In genomic region chr4:56388311-56388710, GRCh38 we compare ENCODE assay signal across 8 cellular contexts. TPM values are rescaled to one million over a fixed set of nuclear protein-coding genes. Genes with fewer than 3 reads are reported as not detected.
DNase-seq lines count a peak whose midpoint lies in the region; TF ChIP-seq lines count a peak whose summit lies in the region.

No MANE protein-coding gene starts in this region.

- H3K36me3 Mint-ChIP-seq in endodermal cell (ENCODE audit: low read depth), result peaks cover 13% of the 10 kb centered on the region

- no peaks in the 10 kb centered on the region for H3K27me3 Mint-ChIP-seq in endodermal cell (ENCODE audit: insufficient read depth)

- H3K4me1 Mint-ChIP-seq in endodermal cell, result peaks cover 32% of the 10 kb centered on the region

- H4K8ac ChIP-seq in trophoblast cell (ENCODE audit: low read depth, low read length), result peak overlapping the region; percentile 66

- H3K4me2 ChIP-seq in OCI-LY3 (ENCODE audit: low read length) (peak overlapping the region; percentile 90), trophoblast cell (ENCODE audit: low read length) (peak overlapping the region; percentile 96)

- 49 to 51% methylated on average over 5 to 6 of the region's 6 CpGs for WGBS in endodermal cell (ENCODE audit: insufficient coverage in 1 of 2, insufficient read length in 1 of 2), 2 experiments
- no CpG with 5 or more reads among the region's 6 CpGs for WGBS in trophoblast cell (ENCODE audit: extremely low coverage, insufficient coverage, insufficient read length)

- H2BK5ac ChIP-seq in trophoblast cell (ENCODE audit: low read depth, low read length, poor library complexity), result no peak overlapping the region

- CTCF ChIA-PET in GM10248 (lab: Yijun Ruan, JAX), result interaction anchor here (1.0 to 3.1 kb wide), 3 partner anchors 17 to 36 kb away, joined by 3 to 14 read pairs (median 10); no protein-coding TSS in a partner anchor

- H2BK12ac ChIP-seq in trophoblast cell (ENCODE audit: low read length), result no peak overlapping the region

- peaks cover 6% of the 10 kb centered on the region for H3K79me1 ChIP-seq in trophoblast cell (ENCODE audit: low read length)

- H3K4me1 ChIP-seq in ES-I3 (ENCODE audit: insufficient read depth, low read length) (no peaks in the 10 kb centered on the region; the same call in 1 of the 2 replicates), OCI-LY3 (ENCODE audit: low read length) (peaks cover 23% of the 10 kb centered on the region), endodermal cell (ENCODE audit: control insufficient read depth, insufficient read depth, low read length) (peaks cover 4% of the 10 kb centered on the region), trophoblast cell (ENCODE audit: control insufficient read depth in 1 of 2, insufficient read depth in 2 of 2, low read length in 2 of 2) (peaks cover 2% of the 10 kb centered on the region in 2 experiments)

- H3K27ac ChIP-seq in OCI-LY3 (ENCODE audit: low read length) (no peak overlapping the region), endodermal cell (ENCODE audit: low read depth, low read length) (no peak overlapping the region), trophoblast cell (ENCODE audit: low read depth, low read length) (no peak overlapping the region)

- H3K23ac ChIP-seq in trophoblast cell (ENCODE audit: low read length), result no peak overlapping the region

- no peak overlapping the region for H3K14ac ChIP-seq in trophoblast cell (ENCODE audit: low read length)

- no peak overlapping the region for H2BK120ac ChIP-seq in trophoblast cell (ENCODE audit: insufficient read depth, low read length, poor library complexity)

- no peaks in the 10 kb centered on the region for H4K20me1 ChIP-seq in OCI-LY3 (ENCODE audit: insufficient read depth, low read length)

- no peak overlapping the region for H3K4ac ChIP-seq in trophoblast cell (ENCODE audit: low read depth, low read length)

- peak overlapping the region; percentile 98 for H3K27ac Mint-ChIP-seq in endodermal cell

- H3K18ac ChIP-seq in trophoblast cell (ENCODE audit: low read length), result no peak overlapping the region

- no peaks in the 10 kb centered on the region for H3K27me3 ChIP-seq in OCI-LY3 (ENCODE audit: low read depth, low read length)
- H3K27me3 ChIP-seq in endodermal cell (ENCODE audit: control insufficient read depth, insufficient read depth, low read length, poor library complexity, severe bottlenecking), result no peaks in the 10 kb centered on the region
- H3K27me3 ChIP-seq in trophoblast cell (ENCODE audit: insufficient read depth, low read length), result no peaks in the 10 kb centered on the region

- POLR2A ChIA-PET in GM10248 (lab: Yijun Ruan, JAX), result interaction anchor here (0.7 to 1.7 kb wide), 3 partner anchors 48 to 591 kb away, joined by 3 to 22 read pairs (median 3); partner anchors contain the start of genes PAICS, POLR2B and PPAT

- TF ChIP-seq CTCF in OCI-LY3 (IDR thresholded peaks at IDR 0.05; ENCODE audit: low read depth, low read length), result no peak
- TF ChIP-seq CTCF in endodermal cell (conservative IDR thresholded peaks at IDR 0.05), result no peak
- TF ChIP-seq CTCF in GM10248 (IDR thresholded peaks at IDR 0.05; ENCODE audit: control extremely low read depth, extremely low read depth, low read depth, missing control alignments), result no peak

- H3K9ac ChIP-seq in ES-I3 (ENCODE audit: low read depth, low read length) (peak overlapping the region; percentile 98; the same call in 1 of the 2 replicates), OCI-LY3 (ENCODE audit: low read length) (peak overlapping the region; percentile 85; the same call in 1 of the 2 replicates), endodermal cell (ENCODE audit: extremely low read depth, low read length, poor library complexity, severe bottlenecking) (peak overlapping the region; percentile 75), trophoblast cell (ENCODE audit: low read length) (no peak overlapping the region)

- no peak overlapping the region for H4K12ac ChIP-seq in trophoblast cell (ENCODE audit: low read depth, low read length)

- H3K79me2 ChIP-seq in OCI-LY3 (ENCODE audit: low read length) (peaks cover 43% of the 10 kb centered on the region), trophoblast cell (ENCODE audit: control insufficient read depth, insufficient read depth, low read length, poor library complexity) (peaks cover 2% of the 10 kb centered on the region)

- peak overlapping the region; percentile 91 for H3K4me3 ChIP-seq in OCI-LY3 (ENCODE audit: low read length)
- peak overlapping the region; percentile 88 for H3K4me3 ChIP-seq in endodermal cell (ENCODE audit: low read length)
- H3K4me3 ChIP-seq in trophoblast cell (ENCODE audit: low read depth, low read length), result no peak overlapping the region

- H3K4me3 Mint-ChIP-seq in endodermal cell, result peak overlapping the region; percentile 83

- no peaks in the 10 kb centered on the region for H3K9me3 ChIP-seq in ES-I3 (ENCODE audit: control insufficient read depth, insufficient read depth, low read length)
- no peaks in the 10 kb centered on the region for H3K9me3 ChIP-seq in OCI-LY3 (ENCODE audit: insufficient read depth, low read length)
- H3K9me3 ChIP-seq in endodermal cell (ENCODE audit: control insufficient read depth, low read length), result no peaks in the 10 kb centered on the region
- H3K9me3 ChIP-seq in trophoblast cell (ENCODE audit: insufficient read depth, low read depth, low read length), result no peaks in the 10 kb centered on the region

- DNase-seq in endodermal cell (no peak), trophoblast cell (no peak), GM10248 (ENCODE audit: extremely low spot score) (no peak), RPMI8226 (no peak), SW 1271 (lab: John Stamatoyannopoulos, UW) (no peak), NCI-H1930 (lab: John Stamatoyannopoulos, UW) (no peak)

- H2AFZ ChIP-seq in OCI-LY3 (ENCODE audit: low read depth, low read length) (no peak overlapping the region), trophoblast cell (ENCODE audit: insufficient read depth, low read length, poor library complexity) (no peak overlapping the region)

- no peaks in the 10 kb centered on the region for H3K9me3 Mint-ChIP-seq in endodermal cell

- H2AK5ac ChIP-seq in trophoblast cell (ENCODE audit: low read length), result no peak overlapping the region

- peaks cover 3% of the 10 kb centered on the region; the same call in 1 of the 2 replicates for H3K36me3 ChIP-seq in ES-I3 (ENCODE audit: insufficient read depth, low read length)
- peaks cover 7% of the 10 kb centered on the region for H3K36me3 ChIP-seq in OCI-LY3 (replicated peaks; ENCODE audit: low read depth, low read length)
- H3K36me3 ChIP-seq in endodermal cell (ENCODE audit: control insufficient read depth, insufficient read depth, low read length), result peaks cover 9% of the 10 kb centered on the region
- no peaks in the 10 kb centered on the region for H3K36me3 ChIP-seq in trophoblast cell (ENCODE audit: control insufficient read depth in 1 of 2, insufficient read depth in 2 of 2, low read length in 2 of 2)

- H4K91ac ChIP-seq in trophoblast cell (ENCODE audit: low read depth, low read length), result no peak overlapping the region

RNA-seq across cellular contexts. Expression of gene AASDH, which starts 1.0 kb away (rescaled TPM):
- total RNA-seq in endodermal cell, result 10 to 100 TPM; 16.2 to 24.0 TPM
- 14.0 TPM for polyA plus RNA-seq in endodermal cell (2013, experiment 1 of 2)
- polyA plus RNA-seq in endodermal cell (2013, experiment 2 of 2), result 13.3 TPM
- polyA plus RNA-seq in trophoblast cell (2013), result 4.8 and 4.9 TPM in 2 replicates

RNA-seq across cellular contexts. Expression of gene PPAT, which starts 47.1 kb away (rescaled TPM):
- total RNA-seq in endodermal cell, result 10 to 100 TPM; 51.3 to 63.0 TPM
- 42.8 TPM for polyA plus RNA-seq in endodermal cell (2013, experiment 1 of 2)
- polyA plus RNA-seq in endodermal cell (2013, experiment 2 of 2), result 35.9 TPM
- polyA plus RNA-seq in trophoblast cell (2013), result 12.5 TPM in 2 replicates

RNA-seq across cellular contexts. Expression of gene PAICS, which starts 47.7 kb away (rescaled TPM):
- 100 to 1,000 TPM; 246 to 248 TPM for total RNA-seq in endodermal cell
- polyA plus RNA-seq in endodermal cell (2013, experiment 1 of 2), result 229 TPM
- polyA plus RNA-seq in endodermal cell (2013, experiment 2 of 2), result 217 TPM
- polyA plus RNA-seq in trophoblast cell (2013), result 108 TPM in 2 replicates
